In genomic region chr15:99717129-99718024, GRCh38 we compare ENCODE assay signal across 11 cellular contexts. TPM values are rescaled to one million over a fixed set of nuclear protein-coding genes. Genes with fewer than 3 reads are reported as not detected.
DNase-seq lines count a peak whose midpoint lies in the region; ATAC-seq and TF ChIP-seq lines count a peak whose summit lies in the region.
"Had no signal": no experiment of that assay in that cellular context is flagged by ENCODE, and none has a peak within 500 bp of the region (broad histone marks: within the 10 kb centered on the region; RNA-seq: fewer than 3 reads in every experiment).

No MANE protein-coding gene starts in this region.

- H3K27me3 ChIP-seq in heart left ventricle (no peaks in the 10 kb centered on the region), aorta (ENCODE audit: control insufficient read depth in 1 of 2, insufficient read depth in 2 of 2, low read length in 1 of 2) (no peaks in the 10 kb centered on the region)

- peak overlapping the region; percentile 45 to 83 (median 64) for H3K27ac ChIP-seq in heart left ventricle
- H3K27ac ChIP-seq in aorta (ENCODE audit: low read depth in 1 of 2, low read length in 2 of 2): peak overlapping the region in 1 of 2 donors; percentile 64

- peak; percentile 73 for ATAC-seq in Right ventricle myocardium inferior
- ATAC-seq in HG03439 (IDR thresholded peaks at IDR 0.05; ENCODE audit: unreplicated experiment): peak; percentile 35
- ATAC-seq in heart left ventricle: peak; percentile 41 to 74 (median 70)
- peak; percentile 49 for ATAC-seq in aorta (ENCODE audit: low FRiP score)
- no peak for ATAC-seq in GM21360 (IDR thresholded peaks at IDR 0.05; ENCODE audit: unreplicated experiment)

- H3K4me3 ChIP-seq in heart left ventricle: peak overlapping the region in 7 of 12 donors; percentile 0 to 38 (median 21)
- no peak overlapping the region for H3K4me3 ChIP-seq in aorta (ENCODE audit: low read length in 2 of 2)

- H3K27ac Mint-ChIP-seq in immature natural killer cell: no peak overlapping the region
- H3K27ac Mint-ChIP-seq: stimulated activated naive CD8-positive, alpha-beta T cell treated with anti-CD3 and anti-CD28 coated beads, Interleukin-15, Interleukin-2, amounts not matched to agents 100 ng/mL and 50 ng/mL, for 24 hours had no signal

- no peaks in the 10 kb centered on the region for H3K9me3 Mint-ChIP-seq in immature natural killer cell
- H3K9me3 Mint-ChIP-seq: stimulated activated naive CD8-positive, alpha-beta T cell treated with anti-CD3 and anti-CD28 coated beads, Interleukin-15, Interleukin-2, amounts not matched to agents 100 ng/mL and 50 ng/mL, for 24 hours had no signal

- H3K9me3 ChIP-seq in heart left ventricle (no peaks in the 10 kb centered on the region), aorta (ENCODE audit: control insufficient read depth, low read length) (no peaks in the 10 kb centered on the region)

- DNase-seq in Right ventricle myocardium inferior (ENCODE audit: missing footprints) (no peak), cardiac septum (ENCODE audit: low spot score) (no peak), heart left ventricle (peak in 4 of 5 donors; percentile 62 to 75 (median 65)), aorta (peak in 1 of 2 donors; percentile 63), immature natural killer cell (no peak), COLO668 (lab: John Stamatoyannopoulos, UW; ENCODE audit: unreplicated experiment) (no peak)
- DNase-seq: activated naive CD4-positive, alpha-beta T cell had no signal

- H3K36me3 ChIP-seq in heart left ventricle (peaks cover 0 to 49% (median 31%) of the 10 kb centered on the region in 9 donors), aorta (ENCODE audit: control insufficient read depth in 1 of 2, insufficient read depth in 2 of 2, low read length in 1 of 2) (peaks cover 1 to 3% of the 10 kb centered on the region in 2 donors)

- peaks cover 37 to 43% of the 10 kb centered on the region in 2 donors for H3K4me1 Mint-ChIP-seq in immature natural killer cell

- TF ChIP-seq POLR2A in heart left ventricle (IDR thresholded peaks at IDR 0.05): no peak

- no peak overlapping the region for H3K4me3 Mint-ChIP-seq in immature natural killer cell
- H3K4me3 Mint-ChIP-seq: CD14-positive monocyte; stimulated activated naive CD8-positive, alpha-beta T cell treated with anti-CD3 and anti-CD28 coated beads, Interleukin-15, Interleukin-2, amounts not matched to agents 100 ng/mL and 50 ng/mL, for 24 hours had no signal

- peaks cover 0 to 2% (median 0%) of the 10 kb centered on the region in 3 donors for H3K27me3 Mint-ChIP-seq in immature natural killer cell (ENCODE audit: low read depth in 3 of 3)
- H3K27me3 Mint-ChIP-seq: stimulated activated naive CD8-positive, alpha-beta T cell treated with anti-CD3 and anti-CD28 coated beads, Interleukin-15, Interleukin-2, amounts not matched to agents 100 ng/mL and 50 ng/mL, for 24 hours had no signal

- H3K4me1 ChIP-seq in heart left ventricle (peaks cover 9 to 68% (median 41%) of the 10 kb centered on the region in 12 donors), aorta (ENCODE audit: control insufficient read depth in 1 of 2, insufficient read depth in 2 of 2, low read length in 2 of 2) (no peaks in the 10 kb centered on the region)

- 21 to 29% (median 26%) methylated on average over 14 to 20 of the region's 20 CpGs for whole genome bisulfite sequencing in heart left ventricle, 4 donors
- WGBS in aorta, 2 donors: 17 to 20% methylated on average over 20 of the region's 20 CpGs

- peaks cover 0 to 11% (median 8%) of the 10 kb centered on the region in 3 donors for H3K36me3 Mint-ChIP-seq in immature natural killer cell

- intact Hi-C loops in Right ventricle myocardium inferior (cut with DNase I) (no loop called here), cardiac septum (cut with DNase I) (no loop called here), heart left ventricle (cut with DNase I) (no loop called here), aorta (cut with DNase I) (no loop called here)

- TF ChIP-seq CTCF in heart left ventricle (IDR thresholded peaks at IDR 0.05): no peak

RNA-seq across cellular contexts. Expression of gene LYSMD4, which starts 15.9 kb away (rescaled TPM):
- total RNA-seq in Right ventricle myocardium inferior (9.3 TPM), cardiac septum (12.7 TPM), heart left ventricle (10 to 100 TPM in 5 of 9 donors, 1 to 10 TPM in 4; 8.3 to 12.8 (median 10.3) TPM), aorta (10 to 100 TPM in 1 of 2 donors, 1 to 10 TPM in 1; 7.7 to 14.3 TPM)
- polyA plus RNA-seq in heart left ventricle (10 to 100 TPM in 1 of 2 donors, 1 to 10 TPM in 1; 9.7 to 10.1 TPM), aorta (10 to 100 TPM in 1 of 2 donors, 1 to 10 TPM in 1; 1.9 to 12.4 TPM), immature natural killer cell (1 to 10 TPM; 1.6 to 3.5 (median 3.1) TPM)

Comparison
In these comparisons a context has a peak if more than half of its experiments do, and no peak if none do; other contexts are left out.
1. DNase-seq: peak in heart left ventricle (4 of 5); none in Right ventricle myocardium inferior (single experiment), cardiac septum (single experiment), immature natural killer cell (0 of 3) and COLO668 (single experiment).
2. H3K4me3 ChIP-seq: peak in heart left ventricle (7 of 12); none in aorta (0 of 2).